In genomic region chr10:126654579-126654978, GRCh38 we compare ENCODE assay signal across 19 cellular contexts. TPM values are rescaled to one million over a fixed set of nuclear protein-coding genes. Genes with fewer than 3 reads are reported as not detected.
DNase-seq lines count a peak whose midpoint lies in the region; ATAC-seq and TF ChIP-seq lines count a peak whose summit lies in the region.
"Had no signal": no experiment of that assay in that cellular context is flagged by ENCODE, and none has a peak within 500 bp of the region (broad histone marks: within the 10 kb centered on the region; RNA-seq: fewer than 3 reads in every experiment).

No MANE protein-coding gene starts in this region.

- peak; percentile 59 for ATAC-seq in activated T-helper 17 cell treated with anti-CD3 and anti-CD28 coated beads, Interleukin-2, amount 50 U/mL, for 72 hours (replicated peaks)
- ATAC-seq in right cardiac atrium (no peak), T-cell (replicated peaks in 1 of 4) (no peak)

- H3K4me1 Mint-ChIP-seq in activated T-helper 17 cell treated with anti-CD3 and anti-CD28 coated beads, Interleukin-2, amount 50 U/mL, for 72 hours = no peaks in the 10 kb centered on the region
- H3K4me1 Mint-ChIP-seq in nephron = peaks cover 12% of the 10 kb centered on the region
- no peaks in the 10 kb centered on the region for H3K4me1 Mint-ChIP-seq in T-cell
- H3K4me1 Mint-ChIP-seq: CD4-positive, alpha-beta memory T cell had no signal

- no peaks in the 10 kb centered on the region for H3K9me3 ChIP-seq in right cardiac atrium (ENCODE audit: control insufficient read depth, low read length)
- H3K9me3 ChIP-seq: HAP-1 had no signal

- H3K27ac ChIP-seq in right cardiac atrium (ENCODE audit: low read length) = no peak overlapping the region

- H3K4me1 ChIP-seq in right cardiac atrium (ENCODE audit: control insufficient read depth, insufficient read depth, low read length) = no peaks in the 10 kb centered on the region
- H3K4me1 ChIP-seq: HAP-1 had no signal

- H3K36me3 Mint-ChIP-seq in activated T-helper 17 cell treated with anti-CD3 and anti-CD28 coated beads, Interleukin-2, amount 50 U/mL, for 72 hours (ENCODE audit: low read depth) = no peaks in the 10 kb centered on the region
- H3K36me3 Mint-ChIP-seq in nephron (ENCODE audit: low read depth) (no peaks in the 10 kb centered on the region), T-cell (no peaks in the 10 kb centered on the region)
- H3K36me3 Mint-ChIP-seq: CD4-positive, alpha-beta memory T cell had no signal

- no peak overlapping the region for H3K4me3 ChIP-seq in right cardiac atrium (ENCODE audit: low read length)
- H3K4me3 ChIP-seq: HAP-1 had no signal

- intact Hi-C loops in right cardiac atrium (cut with DNase I) = no loop called here

- POLR2A ChIA-PET in T-cell (lab: Charles Lee) = no interaction called here

- peak; percentile 24 for DNase-seq in kidney tubule cell (ENCODE audit: low spot score)
- DNase-seq in right cardiac atrium = no peak
- no peak for DNase-seq in stimulated activated naive CD4-positive, alpha-beta T cell treated with Interleukin-2 at 50 U/mL for 16 hours (lab: John Stamatoyannopoulos, UW)
- no peak for DNase-seq in T-cell
- DNase-seq: C1 segment of cervical spinal cord; Calu3; CD4-positive, alpha-beta memory T cell; COR-L47; DMS53; DMS79 treated with DMSO at 0.1 percent for 48 hours; GF-D8; GOT3; HFFc6 had no signal

- no peak overlapping the region for H3K27ac Mint-ChIP-seq in activated T-helper 17 cell treated with anti-CD3 and anti-CD28 coated beads, Interleukin-2, amount 50 U/mL, for 72 hours
- H3K27ac Mint-ChIP-seq in nephron = peak overlapping the region; percentile 16 to 39 (median 22)
- H3K27ac Mint-ChIP-seq in T-cell = no peak overlapping the region
- H3K27ac Mint-ChIP-seq: CD4-positive, alpha-beta memory T cell; HFFc6 had no signal

- CTCF ChIA-PET in T-cell (lab: Charles Lee) = no interaction called here

- TF ChIP-seq CTCF in nephron (IDR thresholded peaks at IDR 0.05; ENCODE audit: unreplicated experiment in 3 of 3) = no peak

- H3K27me3 Mint-ChIP-seq in activated T-helper 17 cell treated with anti-CD3 and anti-CD28 coated beads, Interleukin-2, amount 50 U/mL, for 72 hours = no peaks in the 10 kb centered on the region
- H3K27me3 Mint-ChIP-seq in nephron (ENCODE audit: low read depth) (peaks cover 3% of the 10 kb centered on the region), T-cell (no peaks in the 10 kb centered on the region)
- H3K27me3 Mint-ChIP-seq: CD4-positive, alpha-beta memory T cell had no signal

- H3K4me3 Mint-ChIP-seq in activated T-helper 17 cell treated with anti-CD3 and anti-CD28 coated beads, Interleukin-2, amount 50 U/mL, for 72 hours = no peak overlapping the region
- H3K4me3 Mint-ChIP-seq in nephron (no peak overlapping the region), T-cell (no peak overlapping the region)
- H3K4me3 Mint-ChIP-seq: CD4-positive, alpha-beta memory T cell; HFFc6 had no signal

- H3K27me3 ChIP-seq in right cardiac atrium (ENCODE audit: control insufficient read depth, insufficient read depth) = no peaks in the 10 kb centered on the region

- WGBS in right cardiac atrium = 57% methylated on average over 2 of the region's 2 CpGs

- no peaks in the 10 kb centered on the region for H3K9me3 Mint-ChIP-seq in activated T-helper 17 cell treated with anti-CD3 and anti-CD28 coated beads, Interleukin-2, amount 50 U/mL, for 72 hours
- H3K9me3 Mint-ChIP-seq in nephron (no peaks in the 10 kb centered on the region), T-cell (peaks cover 0 to 5% (median 0%) of the 10 kb centered on the region in 3 donors)
- H3K9me3 Mint-ChIP-seq: HFFc6 had no signal

RNA-seq across cellular contexts. Expression of gene C10orf90, which starts 15.9 kb away (rescaled TPM):
- total RNA-seq in activated T-helper 17 cell treated with anti-CD3 and anti-CD28 coated beads, Interleukin-2, amount 50 U/mL, for 72 hours = under 1 TPM; 0.19 to 0.26 TPM
- under 1 TPM in 1 of 4 donors, not detected in 3; 0.22 TPM for total RNA-seq in right cardiac atrium
- polyA plus RNA-seq in right cardiac atrium = not detected
- not detected for total RNA-seq in T-cell
- total RNA-seq: A673; Calu3; CD4-positive, alpha-beta memory T cell; G401; HFFc6 had no signal
- polyA plus RNA-seq: BJ; CD4-positive, alpha-beta memory T cell had no signal

Comparison
In these comparisons a context has a peak if more than half of its experiments do, and no peak if none do; other contexts are left out.
1. H3K27ac Mint-ChIP-seq: peak in nephron (3 of 3); none in activated T-helper 17 cell treated with anti-CD3 and anti-CD28 coated beads, Interleukin-2, amount 50 U/mL, for 72 hours (single experiment) and T-cell (0 of 2).